23 cellular contexts compared by ENCODE assay signal in genomic region chr7:30886608-30887011, GRCh38. TPM values are rescaled to one million over a fixed set of nuclear protein-coding genes. Genes with fewer than 3 reads are reported as not detected.
DNase-seq lines count a peak whose midpoint lies in the region; ATAC-seq and TF ChIP-seq lines count a peak whose summit lies in the region.
"Had no signal": no experiment of that assay in that cellular context is flagged by ENCODE, and none has a peak within 500 bp of the region (broad histone marks: within the 10 kb centered on the region; RNA-seq: fewer than 3 reads in every experiment).

No MANE protein-coding gene starts in this region.

- no peak overlapping the region for H2AFZ ChIP-seq in SK-N-SH (ENCODE audit: low read depth)
- H2AFZ ChIP-seq: hepatocyte, parathyroid adenoma, PC-9 had no signal

- in situ Hi-C loops in KBM-7 (cut with MboI; ENCODE audit: low pct_unique_long_range_greater_than_20kb, low sequenced_read_pairs), result no loop called here

- no peak for TF ChIP-seq RAD21 in SK-N-SH (IDR thresholded peaks at IDR 0.05; ENCODE audit: low read length)

- TF ChIP-seq EP300 in SK-N-SH (IDR thresholded peaks at IDR 0.05; ENCODE audit: borderline replicate concordance in 1 of 2, low read depth in 1 of 2, low read length in 1 of 2), result peak in 1 of 2 experiments; percentile 55; a peak in 1 of 4 replicates

- DNase-seq in AG10803 (ENCODE audit: low read depth) (peak; percentile 93), SK-N-SH (peak; percentile 79), fibroblast of gingiva (ENCODE audit: low read depth) (peak; percentile 97), skeletal muscle cell (ENCODE audit: low read depth) (peak; percentile 7), amygdala (lab: John Stamatoyannopoulos, UW) (no peak), KBM-7 (no peak)
- DNase-seq: ACHN; activated CD4-positive, CD25-positive, alpha-beta regulatory T cell treated with anti-CD3 and anti-CD28 coated beads, Interleukin-2, amount 50 U/mL, for 72 hours; activated naive CD8-positive, alpha-beta T cell treated with anti-CD3 and anti-CD28 coated beads for 36 hours; central memory CD4-positive, alpha-beta T cell; effector CD4-positive, alpha-beta T cell; islet precursor cell; mammary epithelial cell; NCI-H1417 treated with DMSO at 0.1 percent for 48 hours; NCI-H2171; NCI-H82; PC-9; T1000; transverse colon had no signal

- no peaks in the 10 kb centered on the region for H3K9me2 ChIP-seq in SK-N-SH

- ATAC-seq in HG02610 (IDR thresholded peaks at IDR 0.05; ENCODE audit: unreplicated experiment) (no peak), GM18867 (IDR thresholded peaks at IDR 0.05; ENCODE audit: unreplicated experiment) (no peak)

- H3K27me3 ChIP-seq in SK-N-SH (ENCODE audit: insufficient read depth), result no peaks in the 10 kb centered on the region
- H3K27me3 ChIP-seq: hepatocyte, transverse colon had no signal

- WGBS in SK-N-SH (ENCODE audit: low lambda C conversion rate), result 66% methylated on average over 7 of the region's 7 CpGs

- H3K79me2 ChIP-seq in SK-N-SH (ENCODE audit: insufficient read depth), result no peaks in the 10 kb centered on the region
- H3K79me2 ChIP-seq: hepatocyte, parathyroid adenoma had no signal

- CTCF ChIA-PET in SK-N-SH (lab: Yijun Ruan, JAX), result interaction anchor here (1.1 to 2.3 kb wide), 7 partner anchors 19 to 236 kb away, joined by 4 to 7 read pairs (median 5); no protein-coding TSS in a partner anchor

- no peak overlapping the region for H3K9ac ChIP-seq in SK-N-SH
- H3K9ac ChIP-seq: parathyroid adenoma had no signal

- peaks cover 7 to 50% of the 10 kb centered on the region in 2 experiments; a peak in 3 of 4 replicates for H3K4me1 ChIP-seq in SK-N-SH (ENCODE audit: control insufficient read depth in 1 of 2, insufficient read depth in 2 of 2, low read depth in 1 of 2, low read length in 1 of 2)
- H3K4me1 ChIP-seq: parathyroid adenoma had no signal

- peaks cover 14% of the 10 kb centered on the region for H3F3A ChIP-seq in SK-N-SH (replicated peaks; ENCODE audit: insufficient read depth)

- no peaks in the 10 kb centered on the region for H3K36me3 ChIP-seq in SK-N-SH (replicated peaks in 1 of 2; ENCODE audit: control insufficient read depth in 1 of 2, insufficient read depth in 2 of 2, low read length in 1 of 2)
- H3K36me3 ChIP-seq: transverse colon had no signal

- H3K9me3 ChIP-seq in SK-N-SH, result no peaks in the 10 kb centered on the region
- H3K9me3 ChIP-seq: transverse colon had no signal

- no peak for TF ChIP-seq CTCF in AG10803 (conservative IDR thresholded peaks at IDR 0.05; ENCODE audit: low read length)
- no peak for TF ChIP-seq CTCF in SK-N-SH (IDR thresholded peaks at IDR 0.05)

- H4K20me1 ChIP-seq in SK-N-SH (ENCODE audit: insufficient read depth), result no peaks in the 10 kb centered on the region

- H3K27ac ChIP-seq in SK-N-SH (ENCODE audit: low read depth in 2 of 2, low read length in 1 of 2), result peak overlapping the region in 1 of 2 experiments; percentile 92; a peak in 2 of 4 replicates
- H3K27ac ChIP-seq: hepatocyte, parathyroid adenoma, PC-9 had no signal

- H3K4me3 ChIP-seq in AG10803 (ENCODE audit: low read length), result no peak overlapping the region; the same call in 1 of the 2 replicates
- H3K4me3 ChIP-seq in SK-N-SH (ENCODE audit: low read depth in 2 of 2, low read length in 1 of 2), result no peak overlapping the region
- H3K4me3 ChIP-seq in skeletal muscle cell (ENCODE audit: low read depth, low read length), result no peak overlapping the region
- H3K4me3 ChIP-seq: hepatocyte, PC-9, transverse colon had no signal

- POLR2A ChIA-PET in SK-N-SH (lab: Yijun Ruan, JAX), result interaction anchor here (1.0 kb wide), 4 partner anchors 12 to 31 kb away, joined by 3 to 4 read pairs (median 3); no protein-coding TSS in a partner anchor

- H3K4me2 ChIP-seq in SK-N-SH, result no peak overlapping the region
- H3K4me2 ChIP-seq: hepatocyte, PC-9 had no signal

TF ChIP-seq in SK-N-SH, 30 proteins besides CTCF, POLR2A, EP300 and RAD21:
- TF ChIP-seq SIN3A (IDR thresholded peaks at IDR 0.05; ENCODE audit: borderline replicate concordance, low read depth, low read length) (no peak), SMC3 (IDR thresholded peaks at IDR 0.05; ENCODE audit: low read depth, low read length) (no peak), RXRA (IDR thresholded peaks at IDR 0.05; ENCODE audit: borderline replicate concordance, low read depth) (no peak), MXI1 (IDR thresholded peaks at IDR 0.05; ENCODE audit: low read depth, low read length) (peak; percentile 78), ELF1 (IDR thresholded peaks at IDR 0.05) (no peak), CHD2 (IDR thresholded peaks at IDR 0.05; ENCODE audit: low read length, partially characterized antibody) (peak; percentile 13), FOXJ3 (CRISPR knock-in tag; IDR thresholded peaks at IDR 0.05) (0 out of 2 replicates have a peak, but pooled peaks have one; percentile 40), REST (IDR thresholded peaks at IDR 0.05; ENCODE audit: low read depth, low read length) (no peak)

RNA-seq across cellular contexts. Expression of gene AQP1, which starts 25.0 kb away (rescaled TPM):
- polyA plus RNA-seq in SK-N-SH (2012; rRNA removed), result 1.7 and 2.4 TPM in 2 replicates
- 1.5 and 1.6 TPM in 2 replicates for polyA plus RNA-seq in SK-N-SH (2012; cell fraction: cytosol; rRNA removed)
- 7.0 and 8.4 TPM in 2 replicates for polyA plus RNA-seq in SK-N-SH (2012; cell fraction: nucleus; rRNA removed)

Comparison
In these comparisons a context has a peak if more than half of its experiments do, and no peak if none do; other contexts are left out.
1. DNase-seq: peak in AG10803 (single experiment), SK-N-SH (single experiment), fibroblast of gingiva (single experiment) and skeletal muscle cell (single experiment); none in amygdala (0 of 56) and KBM-7 (single experiment).